ENCODE assay signal across 12 cellular contexts in genomic region chr17:16199093-16199492, GRCh38. TPM values are rescaled to one million over a fixed set of nuclear protein-coding genes. Genes with fewer than 3 reads are reported as not detected.
DNase-seq lines count a peak whose midpoint lies in the region; ATAC-seq, FAIRE-seq and TF ChIP-seq lines count a peak whose summit lies in the region.
"Had no signal": no experiment of that assay in that cellular context is flagged by ENCODE, and none has a peak within 500 bp of the region (broad histone marks: within the 10 kb centered on the region; RNA-seq: fewer than 3 reads in every experiment).

No MANE protein-coding gene starts in this region.

- H2AFZ ChIP-seq in Loucy (ENCODE audit: low read length) (no peak overlapping the region), GM12878 (ENCODE audit: control insufficient read depth, low read depth, low read length) (no peak overlapping the region)

- H3K36me3 Mint-ChIP-seq in CD4-positive, alpha-beta T cell (ENCODE audit: low read depth) = peaks cover 42% of the 10 kb centered on the region
- H3K36me3 Mint-ChIP-seq in memory B cell = peaks cover 6% of the 10 kb centered on the region

- H3K4me2 ChIP-seq in Loucy (ENCODE audit: low read depth, low read length, poor library complexity, severe bottlenecking) (peak overlapping the region; percentile 65), GM12878 (ENCODE audit: control insufficient read depth, insufficient read depth) (peak overlapping the region; percentile 32)
- H3K4me2 ChIP-seq: SK-N-SH had no signal

- no peak for FAIRE-seq in GM12878 (lab: Jason Lieb, UNC)

- WGBS in GM12878 (ENCODE audit: insufficient coverage, insufficient replicate concordance, low lambda C conversion rate, missing lambda C conversion rate) = 21% methylated on average over 5 of the region's 6 CpGs

- peak overlapping the region; percentile 27 for H3K4me3 Mint-ChIP-seq in CD4-positive, alpha-beta T cell
- H3K4me3 Mint-ChIP-seq in memory B cell = peak overlapping the region; percentile 70

- H3K36me3 ChIP-seq in Loucy (ENCODE audit: insufficient read depth, low read length) (peaks cover 14% of the 10 kb centered on the region; the same call in 1 of the 2 replicates), GM12878 (ENCODE audit: control insufficient read depth in 2 of 2, insufficient read depth in 2 of 2, low read length in 1 of 2) (peaks cover 0 to 7% of the 10 kb centered on the region in 2 experiments; a peak in 3 of 4 replicates)
- H3K36me3 ChIP-seq: vagina had no signal

- BruUV-seq in GM12878 (replicated peaks; lab: Mats Ljungman, UMichigan) = no TSS peak

- ATAC-seq in CD4-positive, alpha-beta T cell (ENCODE audit: poor library complexity) = no peak
- ATAC-seq in GM12878 (no peak), memory B cell (ENCODE audit: low read depth) (peak; percentile 34), GM21360 (IDR thresholded peaks at IDR 0.05; ENCODE audit: unreplicated experiment) (no peak), GM21447 (IDR thresholded peaks at IDR 0.05; ENCODE audit: unreplicated experiment) (no peak)

- CTCF ChIA-PET in CD4-positive, alpha-beta T cell (lab: Charles Lee) = no interaction called here
- CTCF ChIA-PET in GM12878 (lab: Yijun Ruan, JAX) = interaction anchor here (0.6 to 0.9 kb wide), 2 partner anchors 9 to 48 kb away, joined by 3 read pairs; no protein-coding TSS in a partner anchor

- peak overlapping the region; percentile 60 for H3K27ac Mint-ChIP-seq in CD4-positive, alpha-beta T cell
- H3K27ac Mint-ChIP-seq in memory B cell = peak overlapping the region; percentile 62

- intact Hi-C loops in CD4-positive, alpha-beta T cell (cut with DNase I, micrococcal nuclease) = no loop called here
- intact Hi-C loops in GM12878 (cut with micrococcal nuclease; ENCODE audit: unreplicated experiment) = loop anchor here (5.0 kb wide), 1 partner anchor 52 kb away; no protein-coding TSS in a partner anchor

- no peaks in the 10 kb centered on the region for H3K9me3 Mint-ChIP-seq in CD4-positive, alpha-beta T cell
- H3K9me3 Mint-ChIP-seq in memory B cell = no peaks in the 10 kb centered on the region

- no peak for TF ChIP-seq EP300 in GM12878 (IDR thresholded peaks at IDR 0.05; ENCODE audit: borderline replicate concordance in 1 of 2, control insufficient read depth in 1 of 2, low read depth in 2 of 2, low read length in 2 of 2)

- POLR2A ChIA-PET in CD4-positive, alpha-beta T cell (lab: Charles Lee) = no interaction called here
- POLR2A ChIA-PET in GM12878 (lab: Charles Lee) = no interaction called here

- peak overlapping the region; percentile 51 for H3K4me3 ChIP-seq in Loucy (ENCODE audit: low read length, poor library complexity, severe bottlenecking)
- H3K4me3 ChIP-seq in GM12878 = peak overlapping the region; percentile 33; the same call in 1 of the 2 replicates
- H3K4me3 ChIP-seq: vagina had no signal

- H3K27me3 Mint-ChIP-seq in CD4-positive, alpha-beta T cell = no peaks in the 10 kb centered on the region
- no peaks in the 10 kb centered on the region for H3K27me3 Mint-ChIP-seq in memory B cell

- RAD21 ChIA-PET in GM12878 (lab: Charles Lee; ENCODE audit: unreplicated experiment) = no interaction called here

- no peak for TF ChIP-seq CTCF in CD4-positive, alpha-beta T cell (IDR thresholded peaks at IDR 0.05)
- TF ChIP-seq CTCF in Loucy (conservative IDR thresholded peaks at IDR 0.05; ENCODE audit: low read length) (no peak), GM12878 (IDR thresholded peaks at IDR 0.05 in 2 of 3, conservative IDR thresholded peaks at IDR 0.05 in 1 of 3; ENCODE audit: control insufficient read depth in 2 of 3, extremely low read depth in 1 of 3, insufficient read depth in 1 of 3, low read depth in 3 of 3, low read length in 3 of 3) (no peak)

- no peak overlapping the region for H3K27ac ChIP-seq in CD4-positive, alpha-beta T cell (ENCODE audit: low read depth, low read length)
- H3K27ac ChIP-seq in GM12878 (ENCODE audit: control insufficient read depth, insufficient read depth) = peak overlapping the region; percentile 58; the same call in 1 of the 2 replicates
- H3K27ac ChIP-seq: vagina had no signal

- TF ChIP-seq POLR2A in GM12878 (IDR thresholded peaks at IDR 0.05; ENCODE audit: low read depth, low read length) = no peak

- SMC1A ChIA-PET in GM12878 (lab: Charles Lee; ENCODE audit: uncharacterized antibody, unreplicated experiment) = interaction anchor here (0.7 to 1.6 kb wide), 4 partner anchors 12 to 148 kb away, joined by 3 to 8 read pairs (median 4); partner anchors contain the start of gene NCOR1

- H3K27me3 ChIP-seq in CD4-positive, alpha-beta T cell (ENCODE audit: control insufficient read depth, insufficient read depth, low read length) = no peaks in the 10 kb centered on the region
- H3K27me3 ChIP-seq in Loucy (ENCODE audit: insufficient read depth, low read length, poor library complexity, severe bottlenecking) = no peaks in the 10 kb centered on the region
- no peaks in the 10 kb centered on the region for H3K27me3 ChIP-seq in GM12878 (replicated peaks in 1 of 2; ENCODE audit: control insufficient read depth in 2 of 2, insufficient read depth in 2 of 2, low read length in 1 of 2)
- H3K27me3 ChIP-seq: vagina had no signal

- peak overlapping the region; percentile 17 for H3K9ac ChIP-seq in Loucy (ENCODE audit: low read depth, low read length, poor library complexity, severe bottlenecking)
- H3K9ac ChIP-seq in GM12878 (ENCODE audit: control insufficient read depth, insufficient read depth, low read length) = no peak overlapping the region
- H3K9ac ChIP-seq: SK-N-SH had no signal

- H3K9me3 ChIP-seq in CD4-positive, alpha-beta T cell (ENCODE audit: control insufficient read depth, low read length) = no peaks in the 10 kb centered on the region
- H3K9me3 ChIP-seq in Loucy (ENCODE audit: insufficient read depth, low read depth, low read length) = no peaks in the 10 kb centered on the region
- no peaks in the 10 kb centered on the region; the same call in 2 of the 3 replicates for H3K9me3 ChIP-seq in GM12878 (replicated peaks; ENCODE audit: control insufficient read depth, insufficient read depth, low read length)
- H3K9me3 ChIP-seq: SK-N-SH, vagina had no signal

- no peaks in the 10 kb centered on the region for H3K9me2 ChIP-seq in Loucy (replicated peaks; ENCODE audit: low read depth, low read length)
- H3K9me2 ChIP-seq: SK-N-SH had no signal

- no peak for DNase-seq in CD4-positive, alpha-beta T cell
- no peak for DNase-seq in GM12878 (ENCODE audit: low read depth, low spot score)
- DNase-seq in memory B cell (ENCODE audit: low spot score in 2 of 2) = no peak
- DNase-seq in NCI-H1105 (lab: John Stamatoyannopoulos, UW) = no peak
- DNase-seq in LoVo (ENCODE audit: low spot score) = no peak
- DNase-seq: H7, hippocampal formation, SK-N-SH had no signal

- TF ChIP-seq RAD21 in GM12878 (IDR thresholded peaks at IDR 0.05; ENCODE audit: insufficient read depth, low read depth, low read length) = no peak

- no peaks in the 10 kb centered on the region for H3F3A ChIP-seq in Loucy (ENCODE audit: low read depth)

- H3K79me2 ChIP-seq in Loucy (ENCODE audit: insufficient read depth, low read length) = peaks cover 92% of the 10 kb centered on the region
- H3K79me2 ChIP-seq in GM12878 (ENCODE audit: control insufficient read depth, insufficient read depth, low read length) = peaks cover 69% of the 10 kb centered on the region

- peaks cover 75% of the 10 kb centered on the region for H3K4me1 Mint-ChIP-seq in CD4-positive, alpha-beta T cell (ENCODE audit: low read depth)
- peaks cover 35% of the 10 kb centered on the region for H3K4me1 Mint-ChIP-seq in memory B cell

- H4K20me1 ChIP-seq in Loucy (ENCODE audit: insufficient read depth, low read length, poor library complexity, severe bottlenecking) (peaks cover 58% of the 10 kb centered on the region), GM12878 (ENCODE audit: control insufficient read depth, insufficient read depth) (no peaks in the 10 kb centered on the region)

- H3K4me1 ChIP-seq in Loucy (ENCODE audit: insufficient read depth, low read length, poor library complexity, severe bottlenecking) (peaks cover 18% of the 10 kb centered on the region), GM12878 (ENCODE audit: control insufficient read depth, insufficient read depth, low read length) (peaks cover 3% of the 10 kb centered on the region)

- in situ Hi-C loops in GM12878 (cut with MboI) = no loop called here

RNA-seq across cellular contexts. Expression of gene NCOR1, which starts 16.2 kb away (rescaled TPM):
- total RNA-seq in CD4-positive, alpha-beta T cell = 100 to 1,000 TPM; 118 TPM
- 467 and 535 TPM in 2 replicates for total RNA-seq in GM12878 (2013; cell fraction: nucleolus; rRNA removed)
- 71.6 and 77.3 TPM in 2 replicates for total RNA-seq in GM12878 (2014; rRNA removed)
- total RNA-seq in GM12878 (2014; rRNA removed; fragmentation: Illumina TruSeq; extraction: Trizol) = 75.5 and 81.9 TPM in 2 replicates
- total RNA-seq in GM12878 (2021) = 102 and 109 TPM in 2 replicates
- polyA plus RNA-seq in GM12878 (2011; ENCODE audit: low read depth) = 31.2 TPM
- polyA plus RNA-seq in GM12878 (2011; rRNA removed) = 78.2 and 94.5 TPM in 2 replicates
- polyA plus RNA-seq in GM12878 (2011; cell fraction: cytosol; rRNA removed) = 109 and 116 TPM in 2 replicates
- 117 and 140 TPM in 2 replicates for polyA plus RNA-seq in GM12878 (2011; cell fraction: nucleus; rRNA removed)
- 38.3 and 51.2 TPM in 2 replicates for polyA plus RNA-seq in GM12878 (2012)
- 75.0 and 81.0 TPM in 2 replicates for polyA plus RNA-seq in GM12878 (2014; fragmentation: Illumina TruSeq; extraction: Trizol)
- 10 to 100 TPM; 34.5 to 55.1 TPM for polyA plus RNA-seq in GM12878 (2014; fragmentation: Nextera tagmentation; extraction: Ambion mirVana)
- polyA plus RNA-seq in GM12878 (2014; rRNA removed) = 72.8 and 83.9 TPM in 2 replicates
- 100 to 1,000 TPM; 118 to 135 TPM for polyA plus RNA-seq in GM12878 (2016; fragmentation: Nextera tagmentation; extraction: Ambion mirVana)
- polyA minus RNA-seq in GM12878 (2011; rRNA and poly(A)+ RNA removed) = 261 and 316 TPM in 2 replicates
- 56.1 and 59.4 TPM in 2 replicates for polyA minus RNA-seq in GM12878 (2011; cell fraction: cytosol; rRNA and poly(A)+ RNA removed)
- 117 and 177 TPM in 2 replicates for polyA minus RNA-seq in GM12878 (2011; cell fraction: nucleus; rRNA and poly(A)+ RNA removed)

RNA-seq across cellular contexts. Expression of gene PIGL, which starts 17.9 kb away (rescaled TPM):
- total RNA-seq in CD4-positive, alpha-beta T cell = 10 to 100 TPM; 48.4 to 49.0 TPM
- total RNA-seq in GM12878 (2013; cell fraction: nucleolus; rRNA removed) = 215 and 241 TPM in 2 replicates
- total RNA-seq in GM12878 (2014; rRNA removed) (31.2 and 38.4 TPM in 2 replicates), GM12878 (2014; rRNA removed; fragmentation: Illumina TruSeq; extraction: Trizol) (28.0 and 29.1 TPM in 2 replicates), GM12878 (2021) (29.5 and 31.5 TPM in 2 replicates)
- polyA plus RNA-seq in GM12878 (2011; ENCODE audit: low read depth) = 20.3 TPM
- polyA plus RNA-seq in GM12878 (2011; rRNA removed) (44.8 and 52.5 TPM in 2 replicates), GM12878 (2014; fragmentation: Illumina TruSeq; extraction: Trizol) (28.6 and 31.5 TPM in 2 replicates), GM12878 (2014; fragmentation: Nextera tagmentation; extraction: Ambion mirVana) (10 to 100 TPM; 29.2 to 42.1 TPM), GM12878 (2014; rRNA removed) (30.5 and 37.5 TPM in 2 replicates), GM12878 (2016; fragmentation: Nextera tagmentation; extraction: Ambion mirVana) (10 to 100 TPM; 25.9 to 29.1 TPM)
- 50.1 and 50.5 TPM in 2 replicates for polyA plus RNA-seq in GM12878 (2011; cell fraction: cytosol; rRNA removed)
- polyA plus RNA-seq in GM12878 (2011; cell fraction: nucleus; rRNA removed) = 185 and 385 TPM in 2 replicates
- polyA plus RNA-seq in GM12878 (2012) = 29.2 and 40.3 TPM in 2 replicates
- 32.9 and 33.0 TPM in 2 replicates for polyA minus RNA-seq in GM12878 (2011; rRNA and poly(A)+ RNA removed)
- polyA minus RNA-seq in GM12878 (2011; cell fraction: cytosol; rRNA and poly(A)+ RNA removed) = 5.5 and 8.4 TPM in 2 replicates
- polyA minus RNA-seq in GM12878 (2011; cell fraction: nucleus; rRNA and poly(A)+ RNA removed) = 43.5 and 55.7 TPM in 2 replicates
